Comparison of ENCODE assay signal across 8 cellular contexts in genomic region chr4:153142700-153143438, GRCh38.
DNase-seq lines count a peak whose midpoint lies in the region; ATAC-seq, FAIRE-seq and TF ChIP-seq lines count a peak whose summit lies in the region.

No MANE protein-coding gene starts in this region.

- no peak for ATAC-seq in GM18858 (IDR thresholded peaks at IDR 0.05; ENCODE audit: unreplicated experiment)

- TF ChIP-seq EP300 in Ishikawa (IDR thresholded peaks at IDR 0.05; ENCODE audit: borderline replicate concordance) = no peak

- H3K27me3 ChIP-seq in neuron (ENCODE audit: insufficient read depth, low read length) = no peaks in the 10 kb centered on the region

- H3K9me3 ChIP-seq in neuron (ENCODE audit: low read length) = no peaks in the 10 kb centered on the region

- H3K36me3 ChIP-seq in neuron (ENCODE audit: insufficient read depth, low read length) = no peaks in the 10 kb centered on the region

- no peak overlapping the region for H3K4me3 ChIP-seq in fibroblast of pulmonary artery (replicated peaks; ENCODE audit: low read depth, low read length)
- H3K4me3 ChIP-seq in neuron (ENCODE audit: low read length) = peak overlapping the region; percentile 31

- peak; percentile 53 for DNase-seq in DMS153 (lab: John Stamatoyannopoulos, UW)
- DNase-seq in NOMO-1 treated with DMSO at 0.1 percent for 48 hours (lab: John Stamatoyannopoulos, UW; ENCODE audit: unreplicated experiment) = peak; percentile 65
- DNase-seq in activated T-cell treated with anti-CD3 and anti-CD28 coated beads, Interleukin-2, amount 50 U/mL, for 48 hours = peak; percentile 66 to 68
- peak; percentile 80 for DNase-seq in fibroblast of pulmonary artery (ENCODE audit: low read depth)
- DNase-seq in urothelium cell line (ENCODE audit: low spot score) = peak; percentile 72

- H2AFZ ChIP-seq in neuron (ENCODE audit: low read depth, low read length) = peak overlapping the region; percentile 72

- peak; percentile 93 for TF ChIP-seq RAD21 in Ishikawa (IDR thresholded peaks at IDR 0.05; ENCODE audit: low read depth)

- FAIRE-seq in urothelium cell line (lab: Jason Lieb, UNC) = no peak

- peaks cover 29% of the 10 kb centered on the region for H3K4me1 ChIP-seq in neuron (ENCODE audit: insufficient read depth, low read length)

- peak; percentile 89 for TF ChIP-seq CTCF in fibroblast of pulmonary artery (IDR thresholded peaks at IDR 0.05; ENCODE audit: low read length, missing control alignments)

TF ChIP-seq in Ishikawa, 13 proteins besides CTCF, POLR2A, EP300 and RAD21:
- TF ChIP-seq, protein P1, sequence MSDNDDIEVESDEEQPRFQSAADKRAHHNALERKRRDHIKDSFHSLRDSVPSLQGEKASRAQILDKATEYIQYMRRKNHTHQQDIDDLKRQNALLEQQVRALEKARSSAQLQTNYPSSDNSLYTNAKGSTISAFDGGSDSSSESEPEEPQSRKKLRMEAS (IDR thresholded peaks at IDR 0.05) = no peak
- TF ChIP-seq ZBTB7A (IDR thresholded peaks at IDR 0.05; ENCODE audit: low read depth) (no peak), TAF1 (IDR thresholded peaks at IDR 0.05; ENCODE audit: low read depth) (no peak), TEAD4 (IDR thresholded peaks at IDR 0.05) (peak; percentile 47), TCF12 (IDR thresholded peaks at IDR 0.05; ENCODE audit: low read depth) (no peak), NFIC (IDR thresholded peaks at IDR 0.05) (peak; percentile 86), CEBPB (IDR thresholded peaks at IDR 0.05) (no peak), USF1 (IDR thresholded peaks at IDR 0.05) (no peak), YY1 (IDR thresholded peaks at IDR 0.05; ENCODE audit: low read depth) (no peak)
